25 cellular contexts compared by ENCODE assay signal in the genomic region with DNA sequence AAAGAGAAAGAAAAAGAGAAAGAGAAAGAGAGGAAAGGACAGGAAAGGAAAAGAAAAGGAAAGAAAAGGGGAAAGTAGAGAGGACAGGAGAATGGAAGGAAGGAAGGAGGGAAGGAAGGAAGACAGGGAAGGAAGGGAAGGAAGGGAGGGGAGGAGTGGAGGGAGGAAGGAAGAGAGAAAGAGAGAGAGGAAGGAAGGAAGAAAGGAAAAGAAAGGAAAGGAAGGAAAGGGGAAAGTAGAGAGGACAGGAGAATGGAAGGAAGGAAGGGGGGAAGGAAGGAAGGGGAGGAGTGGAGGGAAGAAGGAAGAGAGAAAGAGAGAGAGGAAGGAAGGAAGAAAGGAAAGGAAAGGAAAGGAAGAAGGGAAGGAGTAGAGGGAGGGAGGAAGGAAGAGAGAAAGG.
A peak's percentile ranks its signal among the peaks of the same experiment; 100 is the strongest.
DNase-seq lines count a peak whose midpoint lies in the region; ATAC-seq and TF ChIP-seq lines count a peak whose summit lies in the region.
"Had no signal": no experiment of that assay in that cellular context is flagged by ENCODE, and none has a peak within 500 bp of the region (broad histone marks: within the 10 kb centered on the region; RNA-seq: fewer than 3 reads in every experiment).

No MANE protein-coding gene starts in this region.

- no peak overlapping the region for H3K4me3 ChIP-seq in HEK293 (ENCODE audit: low read depth, low read length)
- H3K4me3 ChIP-seq: A549, GM12878, GM23338, HAP-1 had no signal

- no peak for DNase-seq in activated naive CD4-positive, alpha-beta T cell treated with anti-CD3 and anti-CD28 coated beads, Interleukin-2, amount 50 U/mL, for 72 hours (ENCODE audit: low spot score in 2 of 2)
- DNase-seq in activated naive CD4-positive, alpha-beta T cell treated with anti-CD3 and anti-CD28 coated beads for 36 hours: no peak
- no peak for DNase-seq in stimulated activated naive CD8-positive, alpha-beta T cell treated with anti-CD3 and anti-CD28 coated beads, Interleukin-15, amount 100 ng/mL, for 72 hours
- DNase-seq in GM10248 (ENCODE audit: extremely low spot score): no peak
- no peak for DNase-seq in NCI-H146 (lab: John Stamatoyannopoulos, UW)
- DNase-seq: AML-193; C1 segment of cervical spinal cord; Caco-2; CD4-positive, alpha-beta memory T cell; NCI-H1092; NCI-H1436; NCI-H187 treated with DMSO at 0.1 percent for 48 hours; NCI-H446; NCI-H526; NCI-H82; NK-92 treated with Interleukin-12 subunit alpha and Interleukin-12 subunit beta, amount 100 ng/mL, for 24 hours; PC-3; SK-N-SH had no signal

- H3K27me3 Mint-ChIP-seq in activated naive CD4-positive, alpha-beta T cell treated with anti-CD3 and anti-CD28 coated beads for 36 hours (ENCODE audit: low read depth): no peaks in the 10 kb centered on the region
- H3K27me3 Mint-ChIP-seq in dendritic cell treated with granulocyte-macrophage colony-stimulating factor and Interleukin-4, amounts not matched to agents 40 ng/mL and 50 ng/mL, for 4 days: no peaks in the 10 kb centered on the region
- H3K27me3 Mint-ChIP-seq in stimulated activated naive CD8-positive, alpha-beta T cell treated with anti-CD3 and anti-CD28 coated beads, Interleukin-15, amount 100 ng/mL, for 72 hours: no peaks in the 10 kb centered on the region
- H3K27me3 Mint-ChIP-seq: CD4-positive, alpha-beta memory T cell; IgD-negative memory B cell had no signal

- no peaks in the 10 kb centered on the region for H3K36me3 ChIP-seq in HEK293 (ENCODE audit: control insufficient read depth in 2 of 2, insufficient read depth in 1 of 2, low read length in 2 of 2)
- H3K36me3 ChIP-seq: HAP-1 had no signal

- intact Hi-C loops in activated naive CD4-positive, alpha-beta T cell treated with anti-CD3 and anti-CD28 coated beads for 36 hours (cut with micrococcal nuclease): no loop called here
- intact Hi-C loops in dendritic cell treated with granulocyte-macrophage colony-stimulating factor and Interleukin-4, amounts not matched to agents 40 ng/mL and 50 ng/mL, for 4 days (cut with micrococcal nuclease): no loop called here

- no peak overlapping the region for H3K4me3 Mint-ChIP-seq in activated naive CD4-positive, alpha-beta T cell treated with anti-CD3 and anti-CD28 coated beads for 36 hours
- H3K4me3 Mint-ChIP-seq in dendritic cell treated with granulocyte-macrophage colony-stimulating factor and Interleukin-4, amounts not matched to agents 40 ng/mL and 50 ng/mL, for 4 days: no peak overlapping the region
- H3K4me3 Mint-ChIP-seq in stimulated activated naive CD8-positive, alpha-beta T cell treated with anti-CD3 and anti-CD28 coated beads, Interleukin-15, amount 100 ng/mL, for 72 hours: peak overlapping the region; percentile 29 to 45
- H3K4me3 Mint-ChIP-seq: CD4-positive, alpha-beta memory T cell; GM23338; IgD-negative memory B cell had no signal

- ATAC-seq in activated naive CD4-positive, alpha-beta T cell treated with anti-CD3 and anti-CD28 coated beads, Interleukin-2, amount 50 U/mL, for 72 hours: no peak
- ATAC-seq in stimulated activated naive CD8-positive, alpha-beta T cell treated with anti-CD3 and anti-CD28 coated beads, Interleukin-15, amount 100 ng/mL, for 72 hours: no peak
- ATAC-seq: A549, GM12878, GM23338, PC-3 had no signal

- H3K36me3 Mint-ChIP-seq in activated naive CD4-positive, alpha-beta T cell treated with anti-CD3 and anti-CD28 coated beads, Interleukin-2, amount 50 U/mL, for 72 hours: no peaks in the 10 kb centered on the region
- H3K36me3 Mint-ChIP-seq in activated naive CD4-positive, alpha-beta T cell treated with anti-CD3 and anti-CD28 coated beads for 36 hours (ENCODE audit: low read depth): no peaks in the 10 kb centered on the region
- H3K36me3 Mint-ChIP-seq in dendritic cell treated with granulocyte-macrophage colony-stimulating factor and Interleukin-4, amounts not matched to agents 40 ng/mL and 50 ng/mL, for 4 days (ENCODE audit: low read depth): no peaks in the 10 kb centered on the region
- H3K36me3 Mint-ChIP-seq: CD4-positive, alpha-beta memory T cell had no signal

- POLR2A ChIA-PET in HEK293 (lab: Yijun Ruan, JAX): no interaction called here
- POLR2A ChIA-PET in GM10248 (lab: Yijun Ruan, JAX): no interaction called here

- no peaks in the 10 kb centered on the region for H3K4me1 ChIP-seq in HEK293 (ENCODE audit: control insufficient read depth, insufficient read depth, low read length)
- H3K4me1 ChIP-seq: A549, HAP-1 had no signal

- no peaks in the 10 kb centered on the region for H3K9me3 ChIP-seq in HEK293 (ENCODE audit: control insufficient read depth, insufficient read depth, low read depth, low read length)
- H3K9me3 ChIP-seq: HAP-1, SK-N-SH had no signal

- CTCF ChIA-PET in activated naive CD4-positive, alpha-beta T cell treated with anti-CD3 and anti-CD28 coated beads for 36 hours (lab: Charles Lee): interaction anchor here (0.6 kb wide), 1 partner anchor 394 kb away, joined by 4 read pairs; no protein-coding TSS in a partner anchor
- CTCF ChIA-PET in HEK293 (lab: Yijun Ruan, JAX): no interaction called here
- CTCF ChIA-PET in GM10248 (lab: Yijun Ruan, JAX): no interaction called here

- no peak overlapping the region for H3K27ac ChIP-seq in HEK293 (ENCODE audit: extremely low read depth, low read depth, low read length)

- peaks cover 9% of the 10 kb centered on the region for H3K4me1 Mint-ChIP-seq in activated naive CD4-positive, alpha-beta T cell treated with anti-CD3 and anti-CD28 coated beads for 36 hours (ENCODE audit: low read depth)
- H3K4me1 Mint-ChIP-seq in dendritic cell treated with granulocyte-macrophage colony-stimulating factor and Interleukin-4, amounts not matched to agents 40 ng/mL and 50 ng/mL, for 4 days (ENCODE audit: low read depth): peaks cover 11% of the 10 kb centered on the region
- peaks cover 7% of the 10 kb centered on the region for H3K4me1 Mint-ChIP-seq in stimulated activated naive CD8-positive, alpha-beta T cell treated with anti-CD3 and anti-CD28 coated beads, Interleukin-15, amount 100 ng/mL, for 72 hours
- H3K4me1 Mint-ChIP-seq: GM23338 had no signal

- no peak for TF ChIP-seq CTCF in HEK293 (tag by site-specific recombination; IDR thresholded peaks at IDR 0.05)
- no peak for TF ChIP-seq CTCF in GM10248 (IDR thresholded peaks at IDR 0.05; ENCODE audit: control extremely low read depth, extremely low read depth, low read depth, missing control alignments)

- no peaks in the 10 kb centered on the region for H3K9me3 Mint-ChIP-seq in activated naive CD4-positive, alpha-beta T cell treated with anti-CD3 and anti-CD28 coated beads, Interleukin-2, amount 50 U/mL, for 72 hours
- H3K9me3 Mint-ChIP-seq in activated naive CD4-positive, alpha-beta T cell treated with anti-CD3 and anti-CD28 coated beads for 36 hours: no peaks in the 10 kb centered on the region
- H3K9me3 Mint-ChIP-seq in dendritic cell treated with granulocyte-macrophage colony-stimulating factor and Interleukin-4, amounts not matched to agents 40 ng/mL and 50 ng/mL, for 4 days: peaks cover 11% of the 10 kb centered on the region
- peaks cover 0 to 4% of the 10 kb centered on the region in 2 donors for H3K9me3 Mint-ChIP-seq in stimulated activated naive CD8-positive, alpha-beta T cell treated with anti-CD3 and anti-CD28 coated beads, Interleukin-15, amount 100 ng/mL, for 72 hours
- H3K9me3 Mint-ChIP-seq: CD4-positive, alpha-beta memory T cell; IgD-negative memory B cell had no signal

- peak overlapping the region; percentile 55 to 56 for H3K27ac Mint-ChIP-seq in activated naive CD4-positive, alpha-beta T cell treated with anti-CD3 and anti-CD28 coated beads, Interleukin-2, amount 50 U/mL, for 72 hours
- H3K27ac Mint-ChIP-seq in activated naive CD4-positive, alpha-beta T cell treated with anti-CD3 and anti-CD28 coated beads for 36 hours: no peak overlapping the region
- peak overlapping the region; percentile 54 for H3K27ac Mint-ChIP-seq in dendritic cell treated with granulocyte-macrophage colony-stimulating factor and Interleukin-4, amounts not matched to agents 40 ng/mL and 50 ng/mL, for 4 days
- peak overlapping the region; percentile 54 to 88 for H3K27ac Mint-ChIP-seq in stimulated activated naive CD8-positive, alpha-beta T cell treated with anti-CD3 and anti-CD28 coated beads, Interleukin-15, amount 100 ng/mL, for 72 hours
- H3K27ac Mint-ChIP-seq: CD4-positive, alpha-beta memory T cell; GM23338; IgD-negative memory B cell had no signal

TF ChIP-seq in HEK293, 187 proteins besides CTCF, POLR2A, EP300 and RAD21 (continues in another document):
- TF ChIP-seq ZBTB1 (tag by site-specific recombination; IDR thresholded peaks at IDR 0.05) (no peak), SCRT2 (tag by site-specific recombination; IDR thresholded peaks at IDR 0.05) (no peak), ZNF221 (tag by site-specific recombination; IDR thresholded peaks at IDR 0.05; ENCODE audit: borderline replicate concordance) (no peak), ZNF585B (tag by site-specific recombination; IDR thresholded peaks at IDR 0.05) (no peak), ZNF623 (tag by site-specific recombination; IDR thresholded peaks at IDR 0.05) (no peak), ZNF223 (tag by site-specific recombination; IDR thresholded peaks at IDR 0.05) (no peak), PRDM1 (tag by site-specific recombination; IDR thresholded peaks at IDR 0.05) (peak; percentile 98), ZNF433 (tag by site-specific recombination; IDR thresholded peaks at IDR 0.05; ENCODE audit: low read depth) (no peak), ZNF366 (tag by site-specific recombination; conservative IDR thresholded peaks at IDR 0.05) (peak; percentile 89), RBAK (tag by site-specific recombination; IDR thresholded peaks at IDR 0.05) (no peak)
- TF ChIP-seq, protein P1, sequence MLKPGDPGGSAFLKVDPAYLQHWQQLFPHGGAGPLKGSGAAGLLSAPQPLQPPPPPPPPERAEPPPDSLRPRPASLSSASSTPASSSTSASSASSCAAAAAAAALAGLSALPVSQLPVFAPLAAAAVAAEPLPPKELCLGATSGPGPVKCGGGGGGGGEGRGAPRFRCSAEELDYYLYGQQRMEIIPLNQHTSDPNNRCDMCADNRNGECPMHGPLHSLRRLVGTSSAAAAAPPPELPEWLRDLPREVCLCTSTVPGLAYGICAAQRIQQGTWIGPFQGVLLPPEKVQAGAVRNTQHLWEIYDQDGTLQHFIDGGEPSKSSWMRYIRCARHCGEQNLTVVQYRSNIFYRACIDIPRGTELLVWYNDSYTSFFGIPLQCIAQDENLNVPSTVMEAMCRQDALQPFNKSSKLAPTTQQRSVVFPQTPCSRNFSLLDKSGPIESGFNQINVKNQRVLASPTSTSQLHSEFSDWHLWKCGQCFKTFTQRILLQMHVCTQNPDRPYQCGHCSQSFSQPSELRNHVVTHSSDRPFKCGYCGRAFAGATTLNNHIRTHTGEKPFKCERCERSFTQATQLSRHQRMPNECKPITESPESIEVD (tag by site-specific recombination; IDR thresholded peaks at IDR 0.05): no peak

Comparison
In these comparisons a context has a peak if more than half of its experiments do, and no peak if none do; other contexts are left out.
1. H3K4me3 Mint-ChIP-seq: peak in stimulated activated naive CD8-positive, alpha-beta T cell treated with anti-CD3 and anti-CD28 coated beads, Interleukin-15, amount 100 ng/mL, for 72 hours (2 of 2); none in activated naive CD4-positive, alpha-beta T cell treated with anti-CD3 and anti-CD28 coated beads for 36 hours (single experiment) and dendritic cell treated with granulocyte-macrophage colony-stimulating factor and Interleukin-4, amounts not matched to agents 40 ng/mL and 50 ng/mL, for 4 days (single experiment).